8 cellular contexts compared by ENCODE assay signal in genomic region chr20:41139227-41140093, GRCh38. TPM values are rescaled to one million over a fixed set of nuclear protein-coding genes. Genes with fewer than 3 reads are reported as not detected.
A peak's percentile ranks its signal among the peaks of the same experiment; 100 is the strongest.
DNase-seq lines count a peak whose midpoint lies in the region; ATAC-seq, FAIRE-seq and TF ChIP-seq lines count a peak whose summit lies in the region.

No MANE protein-coding gene starts in this region.

- H3K36me3 ChIP-seq in lower lobe of right lung: peaks cover 2% of the 10 kb centered on the region
- peaks cover 7% of the 10 kb centered on the region for H3K36me3 ChIP-seq in thymus (ENCODE audit: control insufficient read depth, insufficient read depth)

- no peak for FAIRE-seq in GM12891 (lab: Jason Lieb, UNC)

- intact Hi-C loops in lower lobe of right lung (cut with DNase I): no loop called here

- 58% methylated on average over 5 of the region's 5 CpGs for WGBS in thymus

- no peak for TF ChIP-seq CTCF in lower lobe of right lung (IDR thresholded peaks at IDR 0.05)

- ATAC-seq in lower lobe of right lung (no peak), GM19324 (IDR thresholded peaks at IDR 0.05; ENCODE audit: low FRiP score, unreplicated experiment) (no peak)

- H3K4me3 ChIP-seq in lower lobe of right lung: peak overlapping the region; percentile 87
- peak overlapping the region; percentile 93 for H3K4me3 ChIP-seq in thymus (ENCODE audit: low read length)

- peak; percentile 30 for DNase-seq in activated T-cell treated with anti-CD3 and anti-CD28 coated beads for 4 hours
- no peak for DNase-seq in activated T-cell treated with anti-CD3 and anti-CD28 coated beads, Interleukin-2, amount 50 U/mL, for 1 hour
- no peak for DNase-seq in lower lobe of right lung
- no peak for DNase-seq in GM12891 (ENCODE audit: insufficient read length, low spot score)
- DNase-seq in dedifferentiated amniotic fluid mesenchymal stem cell (ENCODE audit: extremely low spot score): no peak

- H3K27ac ChIP-seq in angular gyrus (ENCODE audit: low read depth, low read length): peak overlapping the region; percentile 37
- peak overlapping the region; percentile 95 for H3K27ac ChIP-seq in lower lobe of right lung
- H3K27ac ChIP-seq in thymus (ENCODE audit: low read depth): peak overlapping the region; percentile 98

- H3K4me1 ChIP-seq in lower lobe of right lung (peaks cover 81% of the 10 kb centered on the region), thymus (ENCODE audit: control insufficient read depth, insufficient read depth, low read length) (peaks cover 60% of the 10 kb centered on the region)

- no peak for TF ChIP-seq POLR2A in GM12891 (IDR thresholded peaks at IDR 0.05; ENCODE audit: low read depth, low read length)

- H3K27me3 ChIP-seq in lower lobe of right lung (ENCODE audit: low read depth) (no peaks in the 10 kb centered on the region), thymus (ENCODE audit: control insufficient read depth, insufficient read depth) (no peaks in the 10 kb centered on the region)

- H3K9me3 ChIP-seq in lower lobe of right lung (no peaks in the 10 kb centered on the region), thymus (ENCODE audit: control insufficient read depth) (no peaks in the 10 kb centered on the region)

TF ChIP-seq in GM12891, 5 proteins besides CTCF, POLR2A, EP300 and RAD21:
- TF ChIP-seq POU2F2 (IDR thresholded peaks at IDR 0.05; ENCODE audit: low read depth, low read length): no peak
- TF ChIP-seq PAX5 (IDR thresholded peaks at IDR 0.05; ENCODE audit: insufficient read depth, low read length, severe bottlenecking): no peak
- TF ChIP-seq POLR2AphosphoS5 (IDR thresholded peaks at IDR 0.05; ENCODE audit: low read depth, low read length): no peak
- TF ChIP-seq SPI1 (IDR thresholded peaks at IDR 0.05; ENCODE audit: low read depth, low read length): no peak

RNA-seq across cellular contexts. Expression of gene PLCG1, which starts 2.1 kb away (rescaled TPM):
- 94.0 TPM for total RNA-seq in lower lobe of right lung
- 126 TPM for polyA plus RNA-seq in thymus
- 70.7 TPM for polyA plus RNA-seq in GM12891 (2012; ENCODE audit: low read depth, missing spikeins)

Comparison
In these comparisons a context has a peak if more than half of its experiments do, and no peak if none do; other contexts are left out.
1. H3K27ac ChIP-seq: peak in every context shown above with its lines; median percentile 98 in thymus; 95 in lower lobe of right lung; 37 in angular gyrus.